8 cellular contexts compared by ENCODE assay signal in the genomic region with DNA sequence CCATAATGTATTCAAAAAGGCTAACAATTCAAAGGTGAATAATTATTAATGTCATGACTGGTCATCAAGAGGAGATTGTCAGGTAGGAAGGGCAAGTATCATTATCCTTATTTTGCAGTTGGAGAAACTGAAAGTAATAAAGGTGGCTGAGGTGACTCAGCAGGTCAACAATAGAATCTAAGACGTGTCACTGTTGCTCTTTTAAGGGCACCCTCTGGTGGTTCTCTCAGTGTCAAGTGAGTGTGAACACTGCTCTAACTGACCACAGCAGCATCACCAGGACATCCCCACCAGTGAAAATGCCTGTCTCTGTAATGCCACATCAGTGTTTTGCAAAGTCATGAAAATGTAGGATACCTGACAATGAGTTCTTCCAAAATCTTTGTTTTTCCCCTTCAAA.
DNase-seq lines count a peak whose midpoint lies in the region; ATAC-seq, FAIRE-seq and TF ChIP-seq lines count a peak whose summit lies in the region.

No MANE protein-coding gene starts in this region.

- ATAC-seq in GM19397 (IDR thresholded peaks at IDR 0.05; ENCODE audit: unreplicated experiment) (peak; percentile 99), HG03025 (IDR thresholded peaks at IDR 0.05; ENCODE audit: low FRiP score, unreplicated experiment) (peak; percentile 90), RWPE2 (ENCODE audit: low read depth) (peak; percentile 58; the same call in 2 of the 3 replicates)

- intact Hi-C loops in adrenal gland (cut with DNase I): no loop called here

- no peak for TF ChIP-seq CTCF in D721Med (IDR thresholded peaks at IDR 0.05; ENCODE audit: insufficient read depth, missing control alignments)
- no peak for TF ChIP-seq CTCF in RWPE2 (IDR thresholded peaks at IDR 0.05; ENCODE audit: poor library complexity, severe bottlenecking)
- TF ChIP-seq CTCF in adrenal gland (IDR thresholded peaks at IDR 0.05): no peak
- TF ChIP-seq CTCF in brain microvascular endothelial cell (IDR thresholded peaks at IDR 0.05; ENCODE audit: low read depth, low read length, missing control alignments): no peak

- FAIRE-seq in D721Med (lab: Jason Lieb, UNC): peak; percentile 61

- H3K36me3 ChIP-seq in RWPE2 (ENCODE audit: low read depth) (no peaks in the 10 kb centered on the region), MG63 (no peaks in the 10 kb centered on the region), adrenal gland (replicated peaks in 1 of 2) (no peaks in the 10 kb centered on the region), brain microvascular endothelial cell (replicated peaks) (no peaks in the 10 kb centered on the region)

- no peaks in the 10 kb centered on the region for H3K4me1 ChIP-seq in RWPE2 (ENCODE audit: insufficient read depth, poor library complexity, severe bottlenecking)
- H3K4me1 ChIP-seq in adrenal gland (replicated peaks in 1 of 2): no peaks in the 10 kb centered on the region

- no peaks in the 10 kb centered on the region for H3K27me3 ChIP-seq in RWPE2 (ENCODE audit: insufficient read depth, poor library complexity, severe bottlenecking)
- H3K27me3 ChIP-seq in MG63: no peaks in the 10 kb centered on the region
- H3K27me3 ChIP-seq in adrenal gland: no peaks in the 10 kb centered on the region
- no peaks in the 10 kb centered on the region for H3K27me3 ChIP-seq in brain microvascular endothelial cell (replicated peaks)

- no peak for DNase-seq in D721Med (ENCODE audit: insufficient read length, low spot score)
- DNase-seq in RWPE2 (ENCODE audit: low spot score): no peak
- no peak for DNase-seq in MG63
- DNase-seq in AG08396 (ENCODE audit: low spot score): no peak
- DNase-seq in adrenal gland: no peak
- DNase-seq in brain microvascular endothelial cell: no peak

- H3K9me3 ChIP-seq in RWPE2 (ENCODE audit: severe bottlenecking) (no peaks in the 10 kb centered on the region), MG63 (no peaks in the 10 kb centered on the region), adrenal gland (replicated peaks in 1 of 3) (no peaks in the 10 kb centered on the region)

- in situ Hi-C loops in brain microvascular endothelial cell (cut with HindIII; ENCODE audit: low pct_ligation_motif_present, low sequenced_read_pairs): no loop called here

- H3K4me3 ChIP-seq in RWPE2 (ENCODE audit: severe bottlenecking) (no peak overlapping the region), MG63 (no peak overlapping the region), adrenal gland (no peak overlapping the region), brain microvascular endothelial cell (ENCODE audit: low read depth, low read length) (no peak overlapping the region)

- H3K27ac ChIP-seq in RWPE2 (ENCODE audit: poor library complexity, severe bottlenecking) (no peak overlapping the region), adrenal gland (no peak overlapping the region), brain microvascular endothelial cell (no peak overlapping the region)

- no peak for TF ChIP-seq POLR2A in adrenal gland (IDR thresholded peaks at IDR 0.05)

- 0 to 26% (median 6%) methylated on average over 1 of the region's 1 CpG for WGBS in adrenal gland, 4 donors
